In the genomic region with DNA sequence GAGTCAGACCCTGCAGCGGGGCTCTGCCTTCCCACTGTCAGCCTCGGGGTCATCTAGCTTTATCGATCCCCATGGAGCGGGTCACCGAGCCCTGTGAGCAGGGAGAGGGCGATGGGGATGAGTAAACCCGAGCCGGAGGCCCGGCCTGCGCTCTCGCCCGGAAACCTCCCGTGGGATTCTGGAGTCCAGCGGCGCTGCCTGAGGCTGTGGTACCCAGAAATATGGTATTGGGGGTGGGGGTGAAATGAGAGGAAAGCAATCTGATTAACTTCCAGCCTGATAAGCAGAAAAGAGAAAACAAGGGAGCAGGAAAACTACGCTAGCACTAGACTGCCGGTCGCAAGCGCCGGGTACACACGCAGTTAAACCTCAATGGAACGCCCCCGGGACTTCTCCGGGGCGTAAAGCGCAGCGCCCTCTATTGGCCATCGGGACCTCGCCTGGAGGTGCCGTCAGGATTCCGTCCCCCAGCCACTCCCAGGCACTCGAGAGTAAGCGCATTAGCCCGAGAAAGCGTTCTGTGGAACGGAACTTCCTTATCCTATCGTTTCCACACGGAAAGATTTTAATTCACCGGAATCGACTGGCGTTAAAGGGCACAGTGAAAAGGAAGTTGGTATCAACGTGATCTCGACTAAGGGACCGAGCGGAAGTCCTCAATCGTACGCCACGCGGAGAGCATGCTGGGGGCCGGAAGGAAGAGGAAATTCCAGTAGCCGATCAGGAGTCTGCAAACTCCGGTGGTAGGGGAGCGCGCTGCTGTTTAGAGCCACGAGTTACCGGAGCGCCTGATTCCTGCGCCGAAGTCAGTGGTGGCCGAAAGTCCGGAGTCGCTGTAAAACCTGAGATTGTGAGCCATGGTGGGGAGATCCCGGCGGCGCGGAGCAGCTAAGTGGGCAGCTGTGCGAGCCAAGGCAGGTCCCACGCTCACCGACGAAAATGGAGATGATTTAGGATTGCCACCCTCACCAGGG, we compare ENCODE assay signal across 8 cellular contexts. TPM values are rescaled to one million over a fixed set of nuclear protein-coding genes. Genes with fewer than 3 reads are reported as not detected.
DNase-seq lines count a peak whose midpoint lies in the region; ATAC-seq, FAIRE-seq and TF ChIP-seq lines count a peak whose summit lies in the region.

A gene with protein sequence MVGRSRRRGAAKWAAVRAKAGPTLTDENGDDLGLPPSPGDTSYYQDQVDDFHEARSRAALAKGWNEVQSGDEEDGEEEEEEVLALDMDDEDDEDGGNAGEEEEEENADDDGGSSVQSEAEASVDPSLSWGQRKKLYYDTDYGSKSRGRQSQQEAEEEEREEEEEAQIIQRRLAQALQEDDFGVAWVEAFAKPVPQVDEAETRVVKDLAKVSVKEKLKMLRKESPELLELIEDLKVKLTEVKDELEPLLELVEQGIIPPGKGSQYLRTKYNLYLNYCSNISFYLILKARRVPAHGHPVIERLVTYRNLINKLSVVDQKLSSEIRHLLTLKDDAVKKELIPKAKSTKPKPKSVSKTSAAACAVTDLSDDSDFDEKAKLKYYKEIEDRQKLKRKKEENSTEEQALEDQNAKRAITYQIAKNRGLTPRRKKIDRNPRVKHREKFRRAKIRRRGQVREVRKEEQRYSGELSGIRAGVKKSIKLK (plus strand): TSS at position 712 of the 974 bp plus-strand sequence. CDS start 146 bp downstream, at position 858.

- no peaks in the 10 kb centered on the region for H3K36me3 ChIP-seq in urinary bladder (ENCODE audit: insufficient read depth)

- peak within 1 kb of the TSS; percentile 97 for H3K4me3 Mint-ChIP-seq in progenitor cell of endocrine pancreas (ENCODE audit: low read depth)

- H3K36me3 Mint-ChIP-seq in progenitor cell of endocrine pancreas (ENCODE audit: insufficient read depth), result peaks cover 6% of the 10 kb centered on the region

- peak; percentile 85 for TF ChIP-seq POLR2A in GM12891 (IDR thresholded peaks at IDR 0.05; ENCODE audit: low read depth, low read length)

- H3K9me3 Mint-ChIP-seq in progenitor cell of endocrine pancreas (ENCODE audit: low read depth), result no peaks in the 10 kb centered on the region

- peak; percentile 93 for FAIRE-seq in GM12891 (lab: Jason Lieb, UNC)

- H3K27ac ChIP-seq in urinary bladder (ENCODE audit: low read depth), result peak within 1 kb of the TSS; percentile 97

- H3K4me3 ChIP-seq in urinary bladder (ENCODE audit: low read depth, low read length), result peak within 1 kb of the TSS; percentile 71

- intact Hi-C loops in T-helper 1 cell treated with Interleukin-12 subunit alpha and Interleukin-12 subunit beta and Interleukin-4 antibody, amounts not matched to agents 30 ng/mL and 1 ng/mL, for 36 hours (cut with micrococcal nuclease), result loop anchor here (1.0 to 10.0 kb wide), 11 partner anchors 17 to 923 kb away; a partner anchor contains a TSS
- intact Hi-C loops in left cardiac atrium (cut with DNase I), result loop anchor here in 1 of 2 donors (5.0 kb wide), 1 partner anchor 149 kb away; a partner anchor contains a TSS

- WGBS in urinary bladder, result under 1% methylated on average over 70 of the region's 70 CpGs

- peak within 1 kb of the TSS; percentile 100 for H3K27ac Mint-ChIP-seq in progenitor cell of endocrine pancreas

- no peaks in the 10 kb centered on the region for H3K27me3 Mint-ChIP-seq in progenitor cell of endocrine pancreas

- H3K4me1 Mint-ChIP-seq in progenitor cell of endocrine pancreas (ENCODE audit: low read depth), result peaks cover 24% of the 10 kb centered on the region

- H3K4me1 ChIP-seq in urinary bladder (ENCODE audit: insufficient read depth), result no peaks in the 10 kb centered on the region

- peak; percentile 99 for TF ChIP-seq CTCF in progenitor cell of endocrine pancreas (IDR thresholded peaks at IDR 0.05; ENCODE audit: unreplicated experiment)

- peak; percentile 52 for DNase-seq in GM12891 (ENCODE audit: insufficient read length, low spot score)
- DNase-seq in NCI-H146 (lab: John Stamatoyannopoulos, UW), result peak; percentile 98
- peak; percentile 98 for DNase-seq in amniotic stem cell (lab: John Stamatoyannopoulos, UW)
- peak; percentile 96 for DNase-seq in left cardiac atrium
- peak; percentile 90 for DNase-seq in progenitor cell of endocrine pancreas (ENCODE audit: low spot score, unreplicated experiment)

- ATAC-seq in HG02852 (IDR thresholded peaks at IDR 0.05; ENCODE audit: unreplicated experiment), result peak; percentile 93
- ATAC-seq in left cardiac atrium, result peak; percentile 97 to 98

TF ChIP-seq in GM12891, 5 proteins besides CTCF, POLR2A, EP300 and RAD21:
- TF ChIP-seq POLR2AphosphoS5 (IDR thresholded peaks at IDR 0.05; ENCODE audit: low read depth, low read length), result peak; percentile 90
- TF ChIP-seq PAX5 (IDR thresholded peaks at IDR 0.05; ENCODE audit: insufficient read depth, low read length, severe bottlenecking), result peak; percentile 47
- peak; percentile 60 for TF ChIP-seq TAF1 (IDR thresholded peaks at IDR 0.05; ENCODE audit: low read depth, low read length)
- TF ChIP-seq SPI1 (IDR thresholded peaks at IDR 0.05; ENCODE audit: low read depth, low read length), result peak; percentile 59
- TF ChIP-seq POU2F2 (IDR thresholded peaks at IDR 0.05; ENCODE audit: low read depth, low read length), result peak; percentile 86

RNA-seq across cellular contexts. Expression of the gene that starts here (rescaled TPM):
- 31.5 TPM for polyA plus RNA-seq in GM12891 (2012; ENCODE audit: low read depth, missing spikeins)
- total RNA-seq in T-helper 1 cell treated with Interleukin-12 subunit alpha and Interleukin-12 subunit beta and Interleukin-4 antibody, amounts not matched to agents 30 ng/mL and 1 ng/mL, for 36 hours, result 30.5 and 32.4 TPM in 2 replicates
- total RNA-seq in left cardiac atrium (10 to 100 TPM; 17.6 to 24.0 TPM), progenitor cell of endocrine pancreas (25.5 and 27.7 TPM in 2 replicates), urinary bladder (17.5 TPM)
- 25.5 TPM for polyA plus RNA-seq in urinary bladder

Comparison
In these comparisons a context has a peak if more than half of its experiments do, and no peak if none do; other contexts are left out.
1. Peak in every context shown above with its lines: DNase-seq, ATAC-seq, H3K4me3 ChIP-seq and H3K27ac ChIP-seq.